Comparison of ENCODE assay signal across 12 cellular contexts in genomic region chr12:49748800-49749199, GRCh38. TPM values are rescaled to one million over a fixed set of nuclear protein-coding genes. Genes with fewer than 3 reads are reported as not detected.
DNase-seq lines count a peak whose midpoint lies in the region; ATAC-seq and TF ChIP-seq lines count a peak whose summit lies in the region.
"Had no signal": no experiment of that assay in that cellular context is flagged by ENCODE, and none has a peak within 500 bp of the region (broad histone marks: within the 10 kb centered on the region; RNA-seq: fewer than 3 reads in every experiment).

No MANE protein-coding gene starts in this region.

- H3K4me3 Mint-ChIP-seq in activated CD4-positive, alpha-beta memory T cell treated with anti-CD3 and anti-CD28 coated beads, Interleukin-2, amount 10 ng/mL, durations not matched to agents 7 days and 5 days, result peak overlapping the region; percentile 48
- H3K4me3 Mint-ChIP-seq in immature natural killer cell, result peak overlapping the region in 2 of 5 donors; percentile 1 to 45

- peaks cover 68% of the 10 kb centered on the region for H3K36me3 Mint-ChIP-seq in activated CD4-positive, alpha-beta memory T cell treated with anti-CD3 and anti-CD28 coated beads, Interleukin-2, amount 10 ng/mL, durations not matched to agents 7 days and 5 days (ENCODE audit: low read depth)
- peaks cover 0 to 12% (median 8%) of the 10 kb centered on the region in 3 donors for H3K36me3 Mint-ChIP-seq in immature natural killer cell

- intact Hi-C loops in heart left ventricle (cut with DNase I) (no loop called here), cardiac septum (cut with DNase I) (no loop called here), upper lobe of right lung (cut with DNase I) (no loop called here), sigmoid colon (cut with DNase I) (no loop called here)

- DNase-seq in heart left ventricle (no peak), cardiac septum (ENCODE audit: low spot score) (no peak), immature natural killer cell (no peak), upper lobe of right lung (no peak), sigmoid colon (no peak), GM13976 (ENCODE audit: low spot score) (no peak)
- DNase-seq in activated CD4-positive, alpha-beta memory T cell treated with anti-CD3 and anti-CD28 coated beads, Interleukin-2, amount 10 ng/mL, durations not matched to agents 7 days and 5 days, result no peak
- DNase-seq: foreskin fibroblast, Kasumi-1, NCI-H1694 treated with DMSO at 0.1 percent for 48 hours had no signal

- no peak for TF ChIP-seq EP300 in sigmoid colon (IDR thresholded peaks at IDR 0.05)

- H3K27me3 Mint-ChIP-seq in activated CD4-positive, alpha-beta memory T cell treated with anti-CD3 and anti-CD28 coated beads, Interleukin-2, amount 10 ng/mL, durations not matched to agents 7 days and 5 days, result no peaks in the 10 kb centered on the region
- peaks cover 0 to 2% (median 2%) of the 10 kb centered on the region in 3 donors for H3K27me3 Mint-ChIP-seq in immature natural killer cell (ENCODE audit: low read depth in 3 of 3)

- POLR2A ChIA-PET in activated CD4-positive, alpha-beta memory T cell treated with anti-CD3 and anti-CD28 coated beads, Interleukin-2, amount 10 ng/mL, durations not matched to agents 7 days and 5 days (lab: Charles Lee), result interaction anchor here (0.8 to 5.7 kb wide), 11 partner anchors 7 to 618 kb away, joined by 3 to 54 read pairs (median 3); partner anchors contain the start of genes TMBIM6 and TUBA1B

- TF ChIP-seq CTCF in heart left ventricle (IDR thresholded peaks at IDR 0.05), result no peak
- no peak for TF ChIP-seq CTCF in upper lobe of right lung (IDR thresholded peaks at IDR 0.05)
- no peak for TF ChIP-seq CTCF in sigmoid colon (IDR thresholded peaks at IDR 0.05)
- no peak for TF ChIP-seq CTCF in GM13976 (IDR thresholded peaks at IDR 0.05; ENCODE audit: borderline replicate concordance, control extremely low read depth, extremely low read depth, insufficient read depth, missing control alignments)

- H3K36me3 ChIP-seq in heart left ventricle (peaks cover 0 to 43% (median 19%) of the 10 kb centered on the region in 9 donors), upper lobe of right lung (peaks cover 21% of the 10 kb centered on the region), sigmoid colon (peaks cover 10 to 14% (median 12%) of the 10 kb centered on the region in 4 donors)

- no peaks in the 10 kb centered on the region for H3K27me3 ChIP-seq in heart left ventricle
- no peaks in the 10 kb centered on the region for H3K27me3 ChIP-seq in upper lobe of right lung
- H3K27me3 ChIP-seq in sigmoid colon, result no peaks in the 10 kb centered on the region
- H3K27me3 ChIP-seq: ascending aorta had no signal

- H3K27ac ChIP-seq in heart left ventricle (peak overlapping the region in 9 of 12 donors; percentile 11 to 62 (median 35)), upper lobe of right lung (no peak overlapping the region), sigmoid colon (no peak overlapping the region)
- H3K27ac ChIP-seq: ascending aorta had no signal

- in situ Hi-C loops in GM13976 (cut with MboI; ENCODE audit: low sequenced_read_pairs, unreplicated experiment), result no loop called here

- peaks cover 88% of the 10 kb centered on the region for H3K4me1 Mint-ChIP-seq in activated CD4-positive, alpha-beta memory T cell treated with anti-CD3 and anti-CD28 coated beads, Interleukin-2, amount 10 ng/mL, durations not matched to agents 7 days and 5 days
- H3K4me1 Mint-ChIP-seq in immature natural killer cell, result peaks cover 83 to 100% of the 10 kb centered on the region in 2 donors

- peak overlapping the region; percentile 85 for H3K27ac Mint-ChIP-seq in activated CD4-positive, alpha-beta memory T cell treated with anti-CD3 and anti-CD28 coated beads, Interleukin-2, amount 10 ng/mL, durations not matched to agents 7 days and 5 days
- peak overlapping the region; percentile 57 to 82 (median 78) for H3K27ac Mint-ChIP-seq in immature natural killer cell

- peaks cover 12 to 100% (median 92%) of the 10 kb centered on the region in 12 donors for H3K4me1 ChIP-seq in heart left ventricle
- H3K4me1 ChIP-seq in upper lobe of right lung, result peaks cover 70% of the 10 kb centered on the region
- H3K4me1 ChIP-seq in sigmoid colon, result peaks cover 0 to 91% (median 87%) of the 10 kb centered on the region in 4 donors

- no peaks in the 10 kb centered on the region for H3K9me3 ChIP-seq in heart left ventricle
- H3K9me3 ChIP-seq in upper lobe of right lung, result no peaks in the 10 kb centered on the region
- no peaks in the 10 kb centered on the region for H3K9me3 ChIP-seq in sigmoid colon
- H3K9me3 ChIP-seq: ascending aorta had no signal

- H3K4me3 ChIP-seq in heart left ventricle (peak overlapping the region in 3 of 12 donors; percentile 11 to 19 (median 13)), upper lobe of right lung (no peak overlapping the region), sigmoid colon (no peak overlapping the region)
- H3K4me3 ChIP-seq: ascending aorta had no signal

- WGBS in heart left ventricle, 4 donors, result 38 to 49% (median 42%) methylated on average over 3 of the region's 3 CpGs
- WGBS in sigmoid colon, 2 donors, result 75 to 76% methylated on average over 3 of the region's 3 CpGs

- CTCF ChIA-PET in activated CD4-positive, alpha-beta memory T cell treated with anti-CD3 and anti-CD28 coated beads, Interleukin-2, amount 10 ng/mL, durations not matched to agents 7 days and 5 days (lab: Charles Lee), result interaction anchor here (0.6 to 3.8 kb wide), 7 partner anchors 8 to 407 kb away, joined by 3 to 36 read pairs (median 4); partner anchors contain the start of gene TMBIM6

- ATAC-seq in heart left ventricle, result no peak
- peak; percentile 31 for ATAC-seq in upper lobe of right lung
- no peak for ATAC-seq in GM19467 (IDR thresholded peaks at IDR 0.05; ENCODE audit: unreplicated experiment)

- TF ChIP-seq POLR2A in heart left ventricle (IDR thresholded peaks at IDR 0.05) (no peak), sigmoid colon (IDR thresholded peaks at IDR 0.05) (no peak)

- no peaks in the 10 kb centered on the region for H3K9me3 Mint-ChIP-seq in activated CD4-positive, alpha-beta memory T cell treated with anti-CD3 and anti-CD28 coated beads, Interleukin-2, amount 10 ng/mL, durations not matched to agents 7 days and 5 days
- H3K9me3 Mint-ChIP-seq in immature natural killer cell, result no peaks in the 10 kb centered on the region

RNA-seq across cellular contexts. Expression of gene TMBIM6, which starts 7.4 kb away (rescaled TPM):
- 100 to 1,000 TPM; 203 to 376 (median 252) TPM for total RNA-seq in heart left ventricle
- polyA plus RNA-seq in heart left ventricle, result 100 to 1,000 TPM; 105 to 285 TPM
- total RNA-seq in cardiac septum, result 191 TPM
- total RNA-seq in activated CD4-positive, alpha-beta memory T cell treated with anti-CD3 and anti-CD28 coated beads, Interleukin-2, amount 10 ng/mL, durations not matched to agents 7 days and 5 days, result 100 to 1,000 TPM; 600 to 613 TPM
- polyA plus RNA-seq in immature natural killer cell, result 1,000 to 10,000 TPM in 2 of 3 donors, 100 to 1,000 TPM in 1; 982 to 1,961 (median 1,202) TPM
- 654 TPM for total RNA-seq in upper lobe of right lung
- total RNA-seq in sigmoid colon, result 100 to 1,000 TPM; 191 to 248 (median 224) TPM
- polyA plus RNA-seq in sigmoid colon, result 100 to 1,000 TPM in 2 of 3 donors, 10 to 100 TPM in 1; 93.7 to 384 (median 135) TPM

RNA-seq across cellular contexts. Expression of gene FMNL3, which starts 41.6 kb away (rescaled TPM):
- total RNA-seq in heart left ventricle (10 to 100 TPM in 7 of 9 donors, 1 to 10 TPM in 2; 8.7 to 33.9 (median 14.3) TPM), cardiac septum (19.8 TPM), upper lobe of right lung (40.3 TPM), sigmoid colon (10 to 100 TPM in 2 of 4 donors, 1 to 10 TPM in 2; 9.4 to 12.2 (median 11.0) TPM)
- polyA plus RNA-seq in heart left ventricle (1 to 10 TPM; 5.9 to 7.8 TPM), immature natural killer cell (10 to 100 TPM; 11.0 to 22.7 (median 12.6) TPM), sigmoid colon (10 to 100 TPM in 1 of 3 donors, 1 to 10 TPM in 2; 1.8 to 10.8 (median 2.4) TPM)
- total RNA-seq in activated CD4-positive, alpha-beta memory T cell treated with anti-CD3 and anti-CD28 coated beads, Interleukin-2, amount 10 ng/mL, durations not matched to agents 7 days and 5 days, result 10 to 100 TPM; 34.7 to 34.9 TPM

Comparison
In these comparisons a context has a peak if more than half of its experiments do, and no peak if none do; other contexts are left out.
1. H3K27ac ChIP-seq: peak in heart left ventricle (9 of 12); none in upper lobe of right lung (single experiment) and sigmoid colon (0 of 4).